In genomic region chr1:2015383-2015735, GRCh38 we compare ENCODE assay signal across 17 cellular contexts. TPM values are rescaled to one million over a fixed set of nuclear protein-coding genes. Genes with fewer than 3 reads are reported as not detected.
DNase-seq lines count a peak whose midpoint lies in the region; ATAC-seq and TF ChIP-seq lines count a peak whose summit lies in the region.
"Had no signal": no experiment of that assay in that cellular context is flagged by ENCODE, and none has a peak within 500 bp of the region (broad histone marks: within the 10 kb centered on the region; RNA-seq: fewer than 3 reads in every experiment).

No MANE protein-coding gene starts in this region.

- no peak overlapping the region for H3K9ac ChIP-seq in colonic mucosa (ENCODE audit: low read depth in 2 of 2, low read length in 2 of 2)
- H3K9ac ChIP-seq: GM23248 had no signal

- in situ Hi-C loops in G401 (cut with HindIII; ENCODE audit: low sequenced_read_pairs): no loop called here

- H3K4me3 ChIP-seq in RWPE2 (ENCODE audit: severe bottlenecking) (no peak overlapping the region), colonic mucosa (no peak overlapping the region)
- H3K4me3 ChIP-seq: GM12878, GM23248, HAP-1 had no signal

- ATAC-seq in Right ventricle myocardium inferior (no peak), left cardiac atrium (no peak), RWPE2 (ENCODE audit: low read depth) (peak; percentile 8; the same call in 1 of the 3 replicates)
- ATAC-seq: GM12878 had no signal

- no peak for TF ChIP-seq CTCF in RWPE2 (IDR thresholded peaks at IDR 0.05; ENCODE audit: poor library complexity, severe bottlenecking)
- TF ChIP-seq CTCF in colonic mucosa (IDR thresholded peaks at IDR 0.05): no peak

- H3K27ac ChIP-seq in RWPE2 (ENCODE audit: poor library complexity, severe bottlenecking) (no peak overlapping the region), colonic mucosa (no peak overlapping the region)
- H3K27ac ChIP-seq: GM23248 had no signal

- H3K36me3 ChIP-seq in RWPE2 (ENCODE audit: low read depth) (no peaks in the 10 kb centered on the region), colonic mucosa (no peaks in the 10 kb centered on the region)
- H3K36me3 ChIP-seq: BE2C, HAP-1 had no signal

- intact Hi-C loops in Right ventricle myocardium inferior (cut with DNase I) (no loop called here), left cardiac atrium (cut with DNase I) (no loop called here), colonic mucosa (cut with DNase I) (no loop called here)

- DNase-seq in Right ventricle myocardium inferior (ENCODE audit: missing footprints): peak; percentile 11
- no peak for DNase-seq in left cardiac atrium
- peak; percentile 78 for DNase-seq in G401 (ENCODE audit: low spot score)
- DNase-seq in RWPE2 (ENCODE audit: low spot score): no peak
- DNase-seq in NCI-H1436 treated with DMSO at 0.1 percent for 48 hours (lab: John Stamatoyannopoulos, UW): no peak
- DNase-seq in NCI-H774 (lab: John Stamatoyannopoulos, UW): no peak
- no peak for DNase-seq in colonic mucosa
- DNase-seq: BE2C; CD4-positive, alpha-beta memory T cell; DMS79 treated with DMSO at 0.1 percent for 48 hours; GM23248; KG1 had no signal

- H3K4me1 ChIP-seq in RWPE2 (ENCODE audit: insufficient read depth, poor library complexity, severe bottlenecking) (no peaks in the 10 kb centered on the region), colonic mucosa (no peaks in the 10 kb centered on the region)
- H3K4me1 ChIP-seq: BE2C had no signal

- no peaks in the 10 kb centered on the region for H3K9me3 ChIP-seq in RWPE2 (ENCODE audit: severe bottlenecking)
- H3K9me3 ChIP-seq in colonic mucosa: no peaks in the 10 kb centered on the region
- H3K9me3 ChIP-seq: BE2C, HAP-1 had no signal

- H3K27me3 ChIP-seq in RWPE2 (ENCODE audit: insufficient read depth, poor library complexity, severe bottlenecking) (peaks cover 23% of the 10 kb centered on the region), colonic mucosa (peaks cover 23% of the 10 kb centered on the region)

RNA-seq across cellular contexts. Expression of gene GABRD, which starts 3.8 kb away (rescaled TPM):
- total RNA-seq in Right ventricle myocardium inferior (0.49 TPM), left cardiac atrium (under 1 TPM in 1 of 2 donors, not detected in 1; 0.29 TPM), colonic mucosa (under 1 TPM; 0.15 to 0.21 TPM)
- total RNA-seq in G401 (2014; rRNA removed; shearing (Covaris generic)): 1.1 and 1.2 TPM in 2 replicates
- total RNA-seq: CD4-positive, alpha-beta memory T cell; GM12878; GM23248; HepG2 had no signal

RNA-seq across cellular contexts. Expression of gene CFAP74, which starts 11.8 kb away (rescaled TPM):
- total RNA-seq in Right ventricle myocardium inferior (not detected), left cardiac atrium (not detected), colonic mucosa (under 1 TPM; 0.10 to 0.16 TPM)
- not detected in 2 replicates for total RNA-seq in G401 (2014; rRNA removed; shearing (Covaris generic))
- total RNA-seq: A172; CD4-positive, alpha-beta memory T cell; GM12878; GM23248; H4 had no signal

RNA-seq across cellular contexts. Expression of gene PRKCZ, which starts 34.9 kb away (rescaled TPM):
- total RNA-seq in Right ventricle myocardium inferior (16.4 TPM), left cardiac atrium (10 to 100 TPM; 12.4 to 20.7 TPM), colonic mucosa (10 to 100 TPM; 50.4 to 72.2 TPM)
- 96.8 and 107 TPM in 2 replicates for total RNA-seq in G401 (2014; rRNA removed; shearing (Covaris generic))

Comparison
In these comparisons a context has a peak if more than half of its experiments do, and no peak if none do; other contexts are left out.
1. DNase-seq: peak in Right ventricle myocardium inferior (single experiment) and G401 (single experiment); none in left cardiac atrium (single experiment), RWPE2 (single experiment), NCI-H1436 treated with DMSO at 0.1 percent for 48 hours (single experiment), NCI-H774 (single experiment) and colonic mucosa (single experiment).